In genomic region chr5:159786901-159787691, GRCh38 we compare ENCODE assay signal across 13 cellular contexts.
DNase-seq lines count a peak whose midpoint lies in the region; ATAC-seq and TF ChIP-seq lines count a peak whose summit lies in the region.
"Had no signal": no experiment of that assay in that cellular context is flagged by ENCODE, and none has a peak within 500 bp of the region (broad histone marks: within the 10 kb centered on the region; RNA-seq: fewer than 3 reads in every experiment).

No MANE protein-coding gene starts in this region.

- H3K27ac Mint-ChIP-seq in HFFc6 (peak overlapping the region; percentile 2; the same call in 1 of the 2 replicates), Caco-2 (ENCODE audit: unreplicated experiment) (no peak overlapping the region)
- H3K27ac Mint-ChIP-seq in activated T-cell treated with anti-CD3 and anti-CD28 coated beads, Interleukin-2, amount 50 U/mL, for 72 hours: no peak overlapping the region

- H3K4me3 Mint-ChIP-seq in HFFc6: no peak overlapping the region; the same call in 1 of the 2 replicates
- no peak overlapping the region for H3K4me3 Mint-ChIP-seq in activated T-cell treated with anti-CD3 and anti-CD28 coated beads, Interleukin-2, amount 50 U/mL, for 72 hours
- no peak overlapping the region for H3K4me3 Mint-ChIP-seq in Caco-2 (ENCODE audit: unreplicated experiment)

- TF ChIP-seq CTCF in HFFc6 (IDR thresholded peaks at IDR 0.05) (no peak), lower leg skin (IDR thresholded peaks at IDR 0.05) (no peak), thyroid gland (IDR thresholded peaks at IDR 0.05) (no peak), Caco-2 (IDR thresholded peaks at IDR 0.05; ENCODE audit: insufficient read depth in 1 of 2, low read depth in 1 of 2, low read length in 1 of 2, severe bottlenecking in 1 of 2, unreplicated experiment in 1 of 2) (no peak)

- no peaks in the 10 kb centered on the region for H3K27me3 ChIP-seq in thyroid gland
- no peaks in the 10 kb centered on the region for H3K27me3 ChIP-seq in Caco-2 (replicated peaks; ENCODE audit: control insufficient read depth, insufficient read depth, low read length)
- H3K27me3 ChIP-seq: esophagus squamous epithelium had no signal

- H3K27me3 Mint-ChIP-seq in HFFc6 (ENCODE audit: insufficient read depth) (peaks cover 3% of the 10 kb centered on the region), Caco-2 (ENCODE audit: insufficient read depth, unreplicated experiment) (peaks cover 25% of the 10 kb centered on the region)
- H3K27me3 Mint-ChIP-seq in activated T-cell treated with anti-CD3 and anti-CD28 coated beads, Interleukin-2, amount 50 U/mL, for 72 hours (ENCODE audit: low read depth): peaks cover 70% of the 10 kb centered on the region

- CTCF ChIA-PET in Caco-2 (lab: Charles Lee): no interaction called here

- H3K36me3 ChIP-seq in thyroid gland (no peaks in the 10 kb centered on the region), Caco-2 (ENCODE audit: control insufficient read depth, insufficient read depth, low read length) (no peaks in the 10 kb centered on the region)
- H3K36me3 ChIP-seq: esophagus squamous epithelium, MG63, neutrophil had no signal

- H3K4me1 Mint-ChIP-seq in HFFc6 (ENCODE audit: low read depth) (peaks cover 43% of the 10 kb centered on the region), Caco-2 (ENCODE audit: low read depth, unreplicated experiment) (no peaks in the 10 kb centered on the region)
- H3K4me1 Mint-ChIP-seq in activated T-cell treated with anti-CD3 and anti-CD28 coated beads, Interleukin-2, amount 50 U/mL, for 72 hours (ENCODE audit: low read depth): peaks cover 4% of the 10 kb centered on the region

- no peak for DNase-seq in HFFc6
- peak; percentile 33 for DNase-seq in epidermal melanocyte (ENCODE audit: insufficient read length, low spot score)
- peak; percentile 81 to 93 for DNase-seq in lower leg skin (ENCODE audit: low spot score in 2 of 2)
- peak; percentile 9 to 15 for DNase-seq in thyroid gland
- no peak for DNase-seq in DMS153 (lab: John Stamatoyannopoulos, UW)
- no peak for DNase-seq in NCI-H524 (lab: John Stamatoyannopoulos, UW)
- DNase-seq in activated T-cell treated with anti-CD3 and anti-CD28 coated beads, Interleukin-2, amount 50 U/mL, for 72 hours: no peak
- no peak for DNase-seq in Caco-2
- DNase-seq: activated CD4-positive, CD25-positive, alpha-beta regulatory T cell treated with anti-CD3 and anti-CD28 coated beads, Interleukin-2, amount 50 U/mL, for 72 hours; COR-L47; esophagus squamous epithelium; MG63 had no signal

- no TSS peak for BruUV-seq in Caco-2 (replicated peaks; lab: Mats Ljungman, UMichigan)

- H3K9me3 ChIP-seq in thyroid gland (no peaks in the 10 kb centered on the region), Caco-2 (no peaks in the 10 kb centered on the region)
- H3K9me3 ChIP-seq: esophagus squamous epithelium, MG63, neutrophil had no signal

- H3K4me3 ChIP-seq in lower leg skin (ENCODE audit: low read depth, poor library complexity, severe bottlenecking) (no peak overlapping the region), thyroid gland (replicated peaks in 1 of 3) (no peak overlapping the region), Caco-2 (ENCODE audit: low read depth, low read length) (no peak overlapping the region)
- H3K4me3 ChIP-seq: esophagus squamous epithelium, MG63 had no signal

- TF ChIP-seq POLR2A in lower leg skin (IDR thresholded peaks at IDR 0.05) (no peak), thyroid gland (IDR thresholded peaks at IDR 0.05) (no peak)

- intact Hi-C loops in lower leg skin (cut with DNase I; ENCODE audit: low total_unique reads): no loop called here
- intact Hi-C loops in thyroid gland (cut with DNase I): no loop called here
- intact Hi-C loops in Caco-2 (cut with micrococcal nuclease; ENCODE audit: unreplicated experiment): no loop called here

- H3K36me3 Mint-ChIP-seq in HFFc6 (ENCODE audit: low read depth): peaks cover 5% of the 10 kb centered on the region
- H3K36me3 Mint-ChIP-seq in activated T-cell treated with anti-CD3 and anti-CD28 coated beads, Interleukin-2, amount 50 U/mL, for 72 hours (ENCODE audit: insufficient read depth in 2 of 2): no peaks in the 10 kb centered on the region
- no peaks in the 10 kb centered on the region for H3K36me3 Mint-ChIP-seq in Caco-2 (ENCODE audit: insufficient read depth, unreplicated experiment)

- H3K27ac ChIP-seq in thyroid gland: no peak overlapping the region
- H3K27ac ChIP-seq: neutrophil had no signal

- POLR2A ChIA-PET in Caco-2 (lab: Charles Lee): no interaction called here

- H3K4me1 ChIP-seq in thyroid gland (peaks cover 0 to 4% of the 10 kb centered on the region in 2 donors), Caco-2 (no peaks in the 10 kb centered on the region)

- WGBS in lower leg skin, 2 donors: 69 to 75% methylated on average over 14 of the region's 14 CpGs
- WGBS in thyroid gland, 2 donors: 76 to 81% methylated on average over 14 of the region's 14 CpGs

- no peak for ATAC-seq in activated T-cell treated with anti-CD3 and anti-CD28 coated beads, Interleukin-2, amount 50 U/mL, for 72 hours (replicated peaks in 1 of 2)

- H3K9me3 Mint-ChIP-seq in HFFc6 (no peaks in the 10 kb centered on the region; the same call in 1 of the 2 replicates), Caco-2 (ENCODE audit: unreplicated experiment) (no peaks in the 10 kb centered on the region)
- no peaks in the 10 kb centered on the region for H3K9me3 Mint-ChIP-seq in activated T-cell treated with anti-CD3 and anti-CD28 coated beads, Interleukin-2, amount 50 U/mL, for 72 hours

Comparison
In these comparisons a context has a peak if more than half of its experiments do, and no peak if none do; other contexts are left out.
1. DNase-seq: peak in epidermal melanocyte (single experiment), lower leg skin (2 of 2) and thyroid gland (2 of 2); none in HFFc6 (single experiment), DMS153 (single experiment), NCI-H524 (0 of 2), activated T-cell treated with anti-CD3 and anti-CD28 coated beads, Interleukin-2, amount 50 U/mL, for 72 hours (0 of 2) and Caco-2 (0 of 2).